Comparison of ENCODE assay signal across 1 cellular context in the genomic region with DNA sequence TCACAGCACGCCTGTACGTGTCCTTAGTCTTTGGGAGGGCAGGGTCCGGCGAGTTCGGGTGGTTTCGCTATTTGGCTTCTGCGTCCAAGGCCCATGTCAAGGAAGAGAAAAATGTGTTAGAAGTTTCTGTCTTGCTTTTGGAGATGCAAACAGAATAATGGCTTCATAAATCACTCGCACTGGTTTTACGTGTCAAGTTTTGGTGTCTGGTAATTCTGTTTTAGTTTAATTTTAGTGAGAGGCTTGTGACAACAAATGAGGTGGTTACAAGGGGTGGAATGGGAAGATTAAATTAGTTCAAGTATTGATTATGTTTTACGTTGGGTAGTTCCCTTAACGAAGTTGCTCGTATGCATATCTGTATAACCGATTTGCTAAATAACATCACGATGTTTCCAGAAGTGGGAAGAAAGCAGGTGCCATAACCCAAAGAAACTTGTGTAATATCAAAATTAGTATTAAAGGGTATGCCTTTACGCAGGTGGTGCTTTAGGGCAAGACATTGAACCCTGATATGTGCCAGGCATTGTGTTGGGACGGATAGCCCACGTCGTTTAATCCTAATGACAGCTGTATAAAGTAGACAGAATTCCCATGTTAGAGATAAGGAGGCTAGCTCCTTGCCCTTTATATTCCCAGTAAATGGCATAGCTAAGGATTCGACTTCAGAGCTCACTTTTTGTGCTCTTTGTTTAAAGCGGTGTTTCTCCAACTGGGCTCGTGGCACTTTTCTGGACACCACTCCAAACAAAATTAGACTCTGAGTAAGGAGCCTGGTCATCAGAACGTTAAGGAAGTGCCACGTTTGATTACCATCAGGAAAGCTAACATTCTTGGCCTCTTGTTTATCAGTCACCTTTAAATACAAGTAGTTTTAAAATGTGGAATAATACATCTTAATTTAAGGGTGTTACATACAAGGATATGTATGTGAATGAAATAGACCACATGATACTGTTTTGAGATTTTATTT.
TF ChIP-seq lines count a peak whose summit lies in the region.

No MANE protein-coding gene starts in this region.

TF ChIP-seq in K562, 482 proteins besides CTCF, POLR2A, EP300 and RAD21 (continued from another document):
- TF ChIP-seq MITF (IDR thresholded peaks at IDR 0.05) (no peak), ZNF561 (CRISPR knock-in tag; conservative IDR thresholded peaks at IDR 0.05) (no peak), POLR2AphosphoS5 (IDR thresholded peaks at IDR 0.05; ENCODE audit: control insufficient read depth, insufficient read depth, low read depth, low read length) (0 out of 2 replicates have a peak, but pooled peaks have one; percentile 6), KAT7 (CRISPR knock-in tag; IDR thresholded peaks at IDR 0.05; ENCODE audit: borderline replicate concordance) (peak; percentile 52; the same call in 1 of the 2 replicates), SIN3A (IDR thresholded peaks at IDR 0.05; ENCODE audit: borderline replicate concordance in 2 of 2, control insufficient read depth in 1 of 2, low read depth in 2 of 2, low read length in 2 of 2) (peak in 1 of 2 experiments; percentile 54; a peak in 2 of 4 replicates), BRD4 (IDR thresholded peaks at IDR 0.05) (peak; percentile 44), AFF1 (IDR thresholded peaks at IDR 0.05; ENCODE audit: low read depth in 1 of 2, partially characterized antibody in 2 of 2) (peak in 1 of 2 experiments; percentile 19), DNMT1 (IDR thresholded peaks at IDR 0.05) (no peak), POLR2G (IDR thresholded peaks at IDR 0.05; ENCODE audit: low read depth, low read length) (peak; percentile 9; the same call in 1 of the 2 replicates), RBFOX2 (IDR thresholded peaks at IDR 0.05; ENCODE audit: low read depth, low read length) (peak; percentile 69), MYC (IDR thresholded peaks at IDR 0.05; ENCODE audit: low read depth, low read length) (no peak), MYC (CRISPR knock-in tag; IDR thresholded peaks at IDR 0.05; ENCODE audit: borderline replicate concordance, low read depth) (0 out of 2 replicates have a peak, but pooled peaks have one; percentile 3), AFF4 (CRISPR knock-in tag; IDR thresholded peaks at IDR 0.05) (0 out of 2 replicates have a peak, but pooled peaks have one; percentile 1), ZNF445 (CRISPR knock-in tag; IDR thresholded peaks at IDR 0.05; ENCODE audit: low read depth) (peak; percentile 44; the same call in 1 of the 2 replicates), MAZ (CRISPR knock-in tag; conservative IDR thresholded peaks at IDR 0.05 in 1 of 2, IDR thresholded peaks at IDR 0.05 in 1 of 2) (peak in 1 of 2 experiments; percentile 27; a peak in 1 of 4 replicates), CREB1 (IDR thresholded peaks at IDR 0.05) (no peak), CREB1 (CRISPR knock-in tag; IDR thresholded peaks at IDR 0.05) (0 out of 2 replicates have a peak, but pooled peaks have one; percentile 25), SPI1 (IDR thresholded peaks at IDR 0.05; ENCODE audit: borderline replicate concordance, low read depth, low read length) (0 out of 2 replicates have a peak, but pooled peaks have one; percentile 40), POLR2H (tag; IDR thresholded peaks at IDR 0.05; ENCODE audit: low read depth) (no peak)
- TF ChIP-seq, protein P1, sequence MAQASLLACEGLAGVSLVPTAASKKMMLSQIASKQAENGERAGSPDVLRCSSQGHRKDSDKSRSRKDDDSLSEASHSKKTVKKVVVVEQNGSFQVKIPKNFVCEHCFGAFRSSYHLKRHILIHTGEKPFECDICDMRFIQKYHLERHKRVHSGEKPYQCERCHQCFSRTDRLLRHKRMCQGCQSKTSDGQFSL (CRISPR knock-in tag; IDR thresholded peaks at IDR 0.05) = 0 out of 2 replicates have a peak, but pooled peaks have one; percentile 20
- TF ChIP-seq, protein P1 (tag; IDR thresholded peaks at IDR 0.05) = no peak
- TF ChIP-seq, protein P2, sequence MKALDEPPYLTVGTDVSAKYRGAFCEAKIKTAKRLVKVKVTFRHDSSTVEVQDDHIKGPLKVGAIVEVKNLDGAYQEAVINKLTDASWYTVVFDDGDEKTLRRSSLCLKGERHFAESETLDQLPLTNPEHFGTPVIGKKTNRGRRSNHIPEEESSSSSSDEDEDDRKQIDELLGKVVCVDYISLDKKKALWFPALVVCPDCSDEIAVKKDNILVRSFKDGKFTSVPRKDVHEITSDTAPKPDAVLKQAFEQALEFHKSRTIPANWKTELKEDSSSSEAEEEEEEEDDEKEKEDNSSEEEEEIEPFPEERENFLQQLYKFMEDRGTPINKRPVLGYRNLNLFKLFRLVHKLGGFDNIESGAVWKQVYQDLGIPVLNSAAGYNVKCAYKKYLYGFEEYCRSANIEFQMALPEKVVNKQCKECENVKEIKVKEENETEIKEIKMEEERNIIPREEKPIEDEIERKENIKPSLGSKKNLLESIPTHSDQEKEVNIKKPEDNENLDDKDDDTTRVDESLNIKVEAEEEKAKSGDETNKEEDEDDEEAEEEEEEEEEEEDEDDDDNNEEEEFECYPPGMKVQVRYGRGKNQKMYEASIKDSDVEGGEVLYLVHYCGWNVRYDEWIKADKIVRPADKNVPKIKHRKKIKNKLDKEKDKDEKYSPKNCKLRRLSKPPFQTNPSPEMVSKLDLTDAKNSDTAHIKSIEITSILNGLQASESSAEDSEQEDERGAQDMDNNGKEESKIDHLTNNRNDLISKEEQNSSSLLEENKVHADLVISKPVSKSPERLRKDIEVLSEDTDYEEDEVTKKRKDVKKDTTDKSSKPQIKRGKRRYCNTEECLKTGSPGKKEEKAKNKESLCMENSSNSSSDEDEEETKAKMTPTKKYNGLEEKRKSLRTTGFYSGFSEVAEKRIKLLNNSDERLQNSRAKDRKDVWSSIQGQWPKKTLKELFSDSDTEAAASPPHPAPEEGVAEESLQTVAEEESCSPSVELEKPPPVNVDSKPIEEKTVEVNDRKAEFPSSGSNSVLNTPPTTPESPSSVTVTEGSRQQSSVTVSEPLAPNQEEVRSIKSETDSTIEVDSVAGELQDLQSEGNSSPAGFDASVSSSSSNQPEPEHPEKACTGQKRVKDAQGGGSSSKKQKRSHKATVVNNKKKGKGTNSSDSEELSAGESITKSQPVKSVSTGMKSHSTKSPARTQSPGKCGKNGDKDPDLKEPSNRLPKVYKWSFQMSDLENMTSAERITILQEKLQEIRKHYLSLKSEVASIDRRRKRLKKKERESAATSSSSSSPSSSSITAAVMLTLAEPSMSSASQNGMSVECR (CRISPR knock-in tag; IDR thresholded peaks at IDR 0.05) = 0 out of 2 replicates have a peak, but pooled peaks have one; percentile 9
- TF ChIP-seq, protein P3, sequence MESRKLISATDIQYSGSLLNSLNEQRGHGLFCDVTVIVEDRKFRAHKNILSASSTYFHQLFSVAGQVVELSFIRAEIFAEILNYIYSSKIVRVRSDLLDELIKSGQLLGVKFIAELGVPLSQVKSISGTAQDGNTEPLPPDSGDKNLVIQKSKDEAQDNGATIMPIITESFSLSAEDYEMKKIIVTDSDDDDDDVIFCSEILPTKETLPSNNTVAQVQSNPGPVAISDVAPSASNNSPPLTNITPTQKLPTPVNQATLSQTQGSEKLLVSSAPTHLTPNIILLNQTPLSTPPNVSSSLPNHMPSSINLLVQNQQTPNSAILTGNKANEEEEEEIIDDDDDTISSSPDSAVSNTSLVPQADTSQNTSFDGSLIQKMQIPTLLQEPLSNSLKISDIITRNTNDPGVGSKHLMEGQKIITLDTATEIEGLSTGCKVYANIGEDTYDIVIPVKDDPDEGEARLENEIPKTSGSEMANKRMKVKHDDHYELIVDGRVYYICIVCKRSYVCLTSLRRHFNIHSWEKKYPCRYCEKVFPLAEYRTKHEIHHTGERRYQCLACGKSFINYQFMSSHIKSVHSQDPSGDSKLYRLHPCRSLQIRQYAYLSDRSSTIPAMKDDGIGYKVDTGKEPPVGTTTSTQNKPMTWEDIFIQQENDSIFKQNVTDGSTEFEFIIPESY (CRISPR knock-in tag; IDR thresholded peaks at IDR 0.05) = 0 out of 2 replicates have a peak, but pooled peaks have one; percentile 19
- TF ChIP-seq, protein P4, sequence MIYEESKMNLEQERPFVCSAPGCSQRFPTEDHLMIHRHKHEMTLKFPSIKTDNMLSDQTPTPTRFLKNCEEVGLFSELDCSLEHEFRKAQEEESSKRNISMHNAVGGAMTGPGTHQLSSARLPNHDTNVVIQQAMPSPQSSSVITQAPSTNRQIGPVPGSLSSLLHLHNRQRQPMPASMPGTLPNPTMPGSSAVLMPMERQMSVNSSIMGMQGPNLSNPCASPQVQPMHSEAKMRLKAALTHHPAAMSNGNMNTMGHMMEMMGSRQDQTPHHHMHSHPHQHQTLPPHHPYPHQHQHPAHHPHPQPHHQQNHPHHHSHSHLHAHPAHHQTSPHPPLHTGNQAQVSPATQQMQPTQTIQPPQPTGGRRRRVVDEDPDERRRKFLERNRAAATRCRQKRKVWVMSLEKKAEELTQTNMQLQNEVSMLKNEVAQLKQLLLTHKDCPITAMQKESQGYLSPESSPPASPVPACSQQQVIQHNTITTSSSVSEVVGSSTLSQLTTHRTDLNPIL (CRISPR knock-in tag; IDR thresholded peaks at IDR 0.05) = no peak
